In genomic region chr14:20219033-20219432, GRCh38 we compare ENCODE assay signal across 16 cellular contexts. TPM values are rescaled to one million over a fixed set of nuclear protein-coding genes. Genes with fewer than 3 reads are reported as not detected.
DNase-seq lines count a peak whose midpoint lies in the region; ATAC-seq and TF ChIP-seq lines count a peak whose summit lies in the region.
"Had no signal": no experiment of that assay in that cellular context is flagged by ENCODE, and none has a peak within 500 bp of the region (broad histone marks: within the 10 kb centered on the region; RNA-seq: fewer than 3 reads in every experiment).

No MANE protein-coding gene starts in this region.

- H3K4me3 ChIP-seq in fibroblast of mammary gland (ENCODE audit: control insufficient read depth, low read depth, low read length), result no peak overlapping the region

- ATAC-seq in GM18861 (IDR thresholded peaks at IDR 0.05; ENCODE audit: unreplicated experiment), result no peak

- TF ChIP-seq CTCF in fibroblast of mammary gland (conservative IDR thresholded peaks at IDR 0.05; ENCODE audit: control insufficient read depth, insufficient read depth, low read depth, low read length), result no peak

- DNase-seq in A172 (ENCODE audit: low spot score), result peak; percentile 10
- DNase-seq in GM03348 (ENCODE audit: low spot score), result peak; percentile 12
- DNase-seq in OCI-M1 (lab: John Stamatoyannopoulos, UW), result peak; percentile 8
- peak; percentile 9 for DNase-seq in fibroblast of mammary gland (ENCODE audit: low read depth)
- DNase-seq in SIG-M5 (lab: John Stamatoyannopoulos, UW), result no peak
- no peak for DNase-seq in NOMO-1 treated with DMSO at 0.1 percent for 48 hours (lab: John Stamatoyannopoulos, UW; ENCODE audit: unreplicated experiment)
- DNase-seq in cerebellum (ENCODE audit: low spot score), result no peak
- DNase-seq: CD4-positive, alpha-beta T cell; DMS79 treated with DMSO at 0.1 percent for 48 hours; GF-D8; NCI-H1436; NCI-H2029 treated with DMSO at 0.1 percent for 48 hours; NCI-H510A treated with DMSO at 0.1 percent for 48 hours had no signal

RNA-seq across cellular contexts. Expression of gene OR11H6, which starts 4.5 kb away (rescaled TPM):
- total RNA-seq in A172 (2014; rRNA removed; shearing (Covaris generic)), result not detected in 2 replicates
- not detected for total RNA-seq in cerebellum
- total RNA-seq: A673; CD4-positive, alpha-beta T cell; H1 had no signal

RNA-seq across cellular contexts. Expression of gene OR11H7, which starts 9.7 kb away (rescaled TPM):
- not detected in 2 replicates for total RNA-seq in A172 (2014; rRNA removed; shearing (Covaris generic))
- not detected for total RNA-seq in cerebellum
- total RNA-seq: A673; CD4-positive, alpha-beta T cell; H1 had no signal

RNA-seq across cellular contexts. Expression of gene OR11H4, which starts 20.1 kb away (rescaled TPM):
- not detected in 2 replicates for total RNA-seq in A172 (2014; rRNA removed; shearing (Covaris generic))
- total RNA-seq in cerebellum, result not detected
- total RNA-seq: A673; CD4-positive, alpha-beta T cell; H1 had no signal

RNA-seq across cellular contexts. Expression of gene OR11G2, which starts 28.3 kb away (rescaled TPM):
- not detected in 2 replicates for total RNA-seq in A172 (2014; rRNA removed; shearing (Covaris generic))
- not detected for total RNA-seq in cerebellum
- total RNA-seq: A673; CD4-positive, alpha-beta T cell; H1 had no signal

Comparison
In these comparisons a context has a peak if more than half of its experiments do, and no peak if none do; other contexts are left out.
1. DNase-seq: peak in A172 (single experiment), GM03348 (single experiment), OCI-M1 (single experiment) and fibroblast of mammary gland (single experiment); none in SIG-M5 (single experiment), NOMO-1 treated with DMSO at 0.1 percent for 48 hours (single experiment) and cerebellum (single experiment).